9 cellular contexts compared by ENCODE assay signal in the genomic region with DNA sequence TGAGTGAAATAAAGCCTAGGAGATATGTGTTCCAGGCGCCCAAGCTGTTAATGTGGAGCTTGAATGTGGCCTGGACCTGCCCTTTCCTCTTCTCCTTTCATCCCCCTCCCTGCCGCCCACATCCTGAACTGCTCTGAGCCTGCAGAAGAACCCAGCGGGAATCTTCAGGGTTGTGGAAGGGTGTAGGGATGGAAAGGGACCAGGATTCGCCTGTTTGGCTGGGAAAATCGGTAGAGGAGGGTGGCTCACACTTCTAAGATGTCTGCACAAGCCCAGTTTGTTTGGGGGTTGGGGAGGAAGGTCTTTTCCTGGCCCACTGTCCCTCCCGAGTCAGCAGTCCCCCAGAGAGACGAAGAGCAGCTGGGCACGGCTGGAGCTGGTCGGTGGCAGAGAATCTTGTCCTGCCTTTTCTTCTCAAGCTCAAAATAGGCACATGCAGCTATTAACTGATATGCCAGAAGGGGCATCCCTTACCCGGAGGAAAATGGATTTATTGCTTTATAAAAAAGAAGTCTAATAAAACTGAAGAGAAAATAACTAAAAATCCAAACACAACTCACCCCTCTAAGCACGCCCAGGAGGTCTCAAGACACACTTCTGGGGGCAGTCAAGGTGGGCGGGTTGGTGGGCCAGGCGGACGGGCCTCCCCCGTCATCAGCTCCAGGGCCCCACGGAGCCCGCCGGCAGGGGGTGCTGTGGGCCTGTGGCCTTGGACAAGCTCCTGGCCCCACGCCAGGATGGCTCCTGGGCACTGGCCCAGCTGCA. TPM values are rescaled to one million over a fixed set of nuclear protein-coding genes. Genes with fewer than 3 reads are reported as not detected.
DNase-seq lines count a peak whose midpoint lies in the region; ATAC-seq lines count a peak whose summit lies in the region.
"Had no signal": no experiment of that assay in that cellular context is flagged by ENCODE, and none has a peak within 500 bp of the region (broad histone marks: within the 10 kb centered on the region; RNA-seq: fewer than 3 reads in every experiment).

No MANE protein-coding gene starts in this region.

- ATAC-seq in T-helper 17 cell (peak; percentile 64), left ventricle myocardium superior (peak; percentile 61), sciatic nerve (peak; percentile 61), HG02642 (IDR thresholded peaks at IDR 0.05; ENCODE audit: poor library complexity, unreplicated experiment) (no peak), GM18517 (IDR thresholded peaks at IDR 0.05; ENCODE audit: unreplicated experiment) (no peak)

- intact Hi-C loops in left ventricle myocardium superior (cut with micrococcal nuclease) (no loop called here), sciatic nerve (cut with DNase I) (loop anchor here (10.0 kb wide), 1 partner anchor 151 kb away; a partner anchor contains a TSS)

- H3K4me1 Mint-ChIP-seq in T-helper 17 cell, result peaks cover 3% of the 10 kb centered on the region
- H3K4me1 Mint-ChIP-seq: activated naive CD4-positive, alpha-beta T cell treated with anti-CD3 and anti-CD28 coated beads, Interleukin-2, amount 50 U/mL, for 24 hours had no signal

- H3K9me3 ChIP-seq in T-helper 17 cell (ENCODE audit: control insufficient read depth, low read length, poor library complexity, severe bottlenecking), result no peaks in the 10 kb centered on the region

- no peak overlapping the region for H3K4me3 Mint-ChIP-seq in T-helper 17 cell
- H3K4me3 Mint-ChIP-seq: activated naive CD4-positive, alpha-beta T cell treated with anti-CD3 and anti-CD28 coated beads, Interleukin-2, amount 50 U/mL, for 24 hours had no signal

- H3K27ac ChIP-seq in angular gyrus (ENCODE audit: low read depth, low read length), result peak overlapping the region; percentile 26

- H3K36me3 Mint-ChIP-seq in T-helper 17 cell (ENCODE audit: low read depth), result no peaks in the 10 kb centered on the region
- H3K36me3 Mint-ChIP-seq: activated naive CD4-positive, alpha-beta T cell treated with anti-CD3 and anti-CD28 coated beads, Interleukin-2, amount 50 U/mL, for 24 hours had no signal

- DNase-seq in EL (peak; percentile 76), LoVo (ENCODE audit: low spot score) (peak; percentile 74), T-helper 17 cell (peak; percentile 27 to 57 (median 42)), left ventricle myocardium superior (peak; percentile 96), sciatic nerve (ENCODE audit: low spot score) (peak; percentile 94)

- no peaks in the 10 kb centered on the region for H3K27me3 Mint-ChIP-seq in T-helper 17 cell
- H3K27me3 Mint-ChIP-seq: activated naive CD4-positive, alpha-beta T cell treated with anti-CD3 and anti-CD28 coated beads, Interleukin-2, amount 50 U/mL, for 24 hours had no signal

- no peak overlapping the region for H3K27ac Mint-ChIP-seq in T-helper 17 cell
- H3K27ac Mint-ChIP-seq: activated naive CD4-positive, alpha-beta T cell treated with anti-CD3 and anti-CD28 coated beads, Interleukin-2, amount 50 U/mL, for 24 hours had no signal

RNA-seq across cellular contexts. Expression of a gene that starts 11.5 kb away (rescaled TPM):
- total RNA-seq in T-helper 17 cell, result 10 to 100 TPM; 41.6 to 48.0 TPM
- total RNA-seq in left ventricle myocardium superior, result 52.6 TPM
- total RNA-seq in sciatic nerve, result 83.6 TPM

RNA-seq across cellular contexts. Expression of a gene that starts 54.5 kb away (rescaled TPM):
- 1 to 10 TPM; 5.1 to 7.4 TPM for total RNA-seq in T-helper 17 cell
- 3.1 TPM for total RNA-seq in left ventricle myocardium superior
- 30.8 TPM for total RNA-seq in sciatic nerve

RNA-seq across cellular contexts. Expression of a gene that starts 57.7 kb away (rescaled TPM):
- 100 to 1,000 TPM; 172 to 189 TPM for total RNA-seq in T-helper 17 cell
- 39.1 TPM for total RNA-seq in left ventricle myocardium superior
- 46.5 TPM for total RNA-seq in sciatic nerve

Comparison
In these comparisons a context has a peak if more than half of its experiments do, and no peak if none do; other contexts are left out.
1. DNase-seq: peak in every context shown above with its lines; median percentile 96 in left ventricle myocardium superior; 94 in sciatic nerve; 76 in EL; 74 in LoVo; 42 in T-helper 17 cell.
2. ATAC-seq: peak in T-helper 17 cell (single experiment), left ventricle myocardium superior (single experiment) and sciatic nerve (single experiment); none in HG02642 (single experiment) and GM18517 (single experiment).